In genomic region chr17:60652484-60653247, GRCh38 we compare ENCODE assay signal across 12 cellular contexts. TPM values are rescaled to one million over a fixed set of nuclear protein-coding genes. Genes with fewer than 3 reads are reported as not detected.
DNase-seq lines count a peak whose midpoint lies in the region; ATAC-seq and TF ChIP-seq lines count a peak whose summit lies in the region.
"Had no signal": no experiment of that assay in that cellular context is flagged by ENCODE, and none has a peak within 500 bp of the region (broad histone marks: within the 10 kb centered on the region; RNA-seq: fewer than 3 reads in every experiment).

No MANE protein-coding gene starts in this region.

- TF ChIP-seq CTCF in heart left ventricle (IDR thresholded peaks at IDR 0.05) (no peak), testis (IDR thresholded peaks at IDR 0.05) (no peak), gastrocnemius medialis (IDR thresholded peaks at IDR 0.05 in 4 of 5, conservative IDR thresholded peaks at IDR 0.05 in 1 of 5) (no peak)

- H3K9me3 Mint-ChIP-seq in activated CD4-positive, alpha-beta T cell treated with anti-CD3 and anti-CD28 coated beads for 36 hours (ENCODE audit: low read depth), result no peaks in the 10 kb centered on the region
- H3K9me3 Mint-ChIP-seq in activated CD4-positive, alpha-beta T cell treated with anti-CD3 and anti-CD28 coated beads, Interleukin-2, amount 10 ng/mL, durations not matched to agents 7 days and 5 days, result no peaks in the 10 kb centered on the region
- no peaks in the 10 kb centered on the region for H3K9me3 Mint-ChIP-seq in IgD-negative memory B cell
- no peaks in the 10 kb centered on the region for H3K9me3 Mint-ChIP-seq in stimulated activated memory B cell treated with anti-CD40 and anti-IgM and Interleukin-4, amounts not matched to agents 10 μg/mL and 1 μg/mL and 100 μg/mL, for 72 hours

- no peaks in the 10 kb centered on the region for H3K27me3 ChIP-seq in heart left ventricle
- no peaks in the 10 kb centered on the region for H3K27me3 ChIP-seq in testis
- no peaks in the 10 kb centered on the region for H3K27me3 ChIP-seq in gastrocnemius medialis

- no peak overlapping the region for H3K27ac Mint-ChIP-seq in activated CD4-positive, alpha-beta T cell treated with anti-CD3 and anti-CD28 coated beads for 36 hours
- no peak overlapping the region for H3K27ac Mint-ChIP-seq in activated CD4-positive, alpha-beta T cell treated with anti-CD3 and anti-CD28 coated beads, Interleukin-2, amount 10 ng/mL, durations not matched to agents 7 days and 5 days
- H3K27ac Mint-ChIP-seq in IgD-negative memory B cell, result no peak overlapping the region
- H3K27ac Mint-ChIP-seq in stimulated activated memory B cell treated with anti-CD40 and anti-IgM and Interleukin-4, amounts not matched to agents 10 μg/mL and 1 μg/mL and 100 μg/mL, for 72 hours, result no peak overlapping the region

- peaks cover 0 to 10% (median 0%) of the 10 kb centered on the region in 12 donors for H3K4me1 ChIP-seq in heart left ventricle
- no peaks in the 10 kb centered on the region for H3K4me1 ChIP-seq in testis
- no peaks in the 10 kb centered on the region for H3K4me1 ChIP-seq in gastrocnemius medialis
- H3K4me1 ChIP-seq: A549 had no signal

- DNase-seq in activated CD4-positive, alpha-beta T cell treated with anti-CD3 and anti-CD28 coated beads for 36 hours, result no peak
- no peak for DNase-seq in activated CD4-positive, alpha-beta T cell treated with anti-CD3 and anti-CD28 coated beads, Interleukin-2, amount 10 ng/mL, durations not matched to agents 7 days and 5 days
- no peak for DNase-seq in heart left ventricle
- DNase-seq in testis, result no peak
- no peak for DNase-seq in gastrocnemius medialis
- DNase-seq: activated naive CD4-positive, alpha-beta T cell treated with Interleukin-2 at 50 U/mL for 16 hours; NCI-H1092 treated with DMSO at 0.1 percent for 48 hours had no signal

- H3K4me3 ChIP-seq in heart left ventricle (no peak overlapping the region), testis (no peak overlapping the region), gastrocnemius medialis (no peak overlapping the region)
- H3K4me3 ChIP-seq: A549, lung had no signal

- in situ Hi-C loops in gastrocnemius medialis (cut with MboI; ENCODE audit: low sequenced_read_pairs in 4 of 4), result no loop called here

- peak; percentile 71 for ATAC-seq in activated CD4-positive, alpha-beta T cell treated with anti-CD3 and anti-CD28 coated beads for 36 hours
- peak; percentile 93 for ATAC-seq in HG02623 (IDR thresholded peaks at IDR 0.05; ENCODE audit: unreplicated experiment)
- peak; percentile 93 for ATAC-seq in stimulated activated memory B cell treated with anti-CD40 and anti-IgM and Interleukin-4, amounts not matched to agents 10 μg/mL and 1 μg/mL and 100 μg/mL, for 72 hours
- no peak for ATAC-seq in heart left ventricle
- ATAC-seq in gastrocnemius medialis, result no peak
- ATAC-seq: A549 had no signal

- peaks cover 24% of the 10 kb centered on the region for H3K4me1 Mint-ChIP-seq in activated CD4-positive, alpha-beta T cell treated with anti-CD3 and anti-CD28 coated beads for 36 hours
- H3K4me1 Mint-ChIP-seq in activated CD4-positive, alpha-beta T cell treated with anti-CD3 and anti-CD28 coated beads, Interleukin-2, amount 10 ng/mL, durations not matched to agents 7 days and 5 days, result peaks cover 24% of the 10 kb centered on the region
- H3K4me1 Mint-ChIP-seq in IgD-negative memory B cell, result peaks cover 13 to 29% (median 24%) of the 10 kb centered on the region in 3 donors
- H3K4me1 Mint-ChIP-seq in stimulated activated memory B cell treated with anti-CD40 and anti-IgM and Interleukin-4, amounts not matched to agents 10 μg/mL and 1 μg/mL and 100 μg/mL, for 72 hours, result peaks cover 23% of the 10 kb centered on the region

- CTCF ChIA-PET in activated CD4-positive, alpha-beta T cell treated with anti-CD3 and anti-CD28 coated beads for 36 hours (lab: Charles Lee), result interaction anchor here (0.9 to 2.0 kb wide), 3 partner anchors 12 to 76 kb away, joined by 3 to 8 read pairs (median 4); no protein-coding TSS in a partner anchor
- CTCF ChIA-PET in activated CD4-positive, alpha-beta T cell treated with anti-CD3 and anti-CD28 coated beads, Interleukin-2, amount 10 ng/mL, durations not matched to agents 7 days and 5 days (lab: Charles Lee), result interaction anchor here (1.6 kb wide), 1 partner anchor 14 kb away, joined by 3 read pairs; no protein-coding TSS in a partner anchor

- H3K36me3 ChIP-seq in heart left ventricle (peaks cover 0 to 68% (median 52%) of the 10 kb centered on the region in 9 donors), testis (ENCODE audit: low read depth, missing control alignments) (no peaks in the 10 kb centered on the region), gastrocnemius medialis (peaks cover 0 to 36% of the 10 kb centered on the region in 2 donors)

- TF ChIP-seq POLR2A in heart left ventricle (IDR thresholded peaks at IDR 0.05), result no peak
- TF ChIP-seq POLR2A in testis (IDR thresholded peaks at IDR 0.05), result no peak
- no peak for TF ChIP-seq POLR2A in gastrocnemius medialis (IDR thresholded peaks at IDR 0.05)

- no peaks in the 10 kb centered on the region for H3K27me3 Mint-ChIP-seq in activated CD4-positive, alpha-beta T cell treated with anti-CD3 and anti-CD28 coated beads for 36 hours
- H3K27me3 Mint-ChIP-seq in activated CD4-positive, alpha-beta T cell treated with anti-CD3 and anti-CD28 coated beads, Interleukin-2, amount 10 ng/mL, durations not matched to agents 7 days and 5 days, result no peaks in the 10 kb centered on the region
- no peaks in the 10 kb centered on the region for H3K27me3 Mint-ChIP-seq in IgD-negative memory B cell
- H3K27me3 Mint-ChIP-seq in stimulated activated memory B cell treated with anti-CD40 and anti-IgM and Interleukin-4, amounts not matched to agents 10 μg/mL and 1 μg/mL and 100 μg/mL, for 72 hours, result no peaks in the 10 kb centered on the region

- 89 to 97% (median 95%) methylated on average over 2 of the region's 2 CpGs for WGBS in heart left ventricle, 4 donors
- 83 to 100% methylated on average over 2 of the region's 2 CpGs for WGBS in testis, 2 donors

- H3K27ac ChIP-seq in heart left ventricle (no peak overlapping the region), testis (no peak overlapping the region), gastrocnemius medialis (no peak overlapping the region)
- H3K27ac ChIP-seq: A549 had no signal

- H3K9me3 ChIP-seq in heart left ventricle (no peaks in the 10 kb centered on the region), testis (no peaks in the 10 kb centered on the region), gastrocnemius medialis (no peaks in the 10 kb centered on the region)
- H3K9me3 ChIP-seq: A549 had no signal

- H3K4me3 Mint-ChIP-seq in activated CD4-positive, alpha-beta T cell treated with anti-CD3 and anti-CD28 coated beads for 36 hours, result no peak overlapping the region
- H3K4me3 Mint-ChIP-seq in activated CD4-positive, alpha-beta T cell treated with anti-CD3 and anti-CD28 coated beads, Interleukin-2, amount 10 ng/mL, durations not matched to agents 7 days and 5 days, result no peak overlapping the region
- H3K4me3 Mint-ChIP-seq in IgD-negative memory B cell, result peak overlapping the region in 3 of 4 donors; percentile 16 to 74 (median 40)
- no peak overlapping the region for H3K4me3 Mint-ChIP-seq in stimulated activated memory B cell treated with anti-CD40 and anti-IgM and Interleukin-4, amounts not matched to agents 10 μg/mL and 1 μg/mL and 100 μg/mL, for 72 hours

- H3K36me3 Mint-ChIP-seq in activated CD4-positive, alpha-beta T cell treated with anti-CD3 and anti-CD28 coated beads for 36 hours (ENCODE audit: low read depth), result peaks cover 31% of the 10 kb centered on the region
- peaks cover 36% of the 10 kb centered on the region for H3K36me3 Mint-ChIP-seq in activated CD4-positive, alpha-beta T cell treated with anti-CD3 and anti-CD28 coated beads, Interleukin-2, amount 10 ng/mL, durations not matched to agents 7 days and 5 days (ENCODE audit: low read depth)
- peaks cover 11% of the 10 kb centered on the region for H3K36me3 Mint-ChIP-seq in IgD-negative memory B cell
- H3K36me3 Mint-ChIP-seq in stimulated activated memory B cell treated with anti-CD40 and anti-IgM and Interleukin-4, amounts not matched to agents 10 μg/mL and 1 μg/mL and 100 μg/mL, for 72 hours, result peaks cover 44% of the 10 kb centered on the region

- intact Hi-C loops in activated CD4-positive, alpha-beta T cell treated with anti-CD3 and anti-CD28 coated beads for 36 hours (cut with DNase I, micrococcal nuclease), result no loop called here
- intact Hi-C loops in heart left ventricle (cut with DNase I) (no loop called here), testis (cut with DNase I; ENCODE audit: low total_unique reads) (no loop called here), gastrocnemius medialis (cut with DNase I; ENCODE audit: low total_unique reads) (no loop called here)

- POLR2A ChIA-PET in activated CD4-positive, alpha-beta T cell treated with anti-CD3 and anti-CD28 coated beads for 36 hours (lab: Charles Lee), result no interaction called here
- POLR2A ChIA-PET in activated CD4-positive, alpha-beta T cell treated with anti-CD3 and anti-CD28 coated beads, Interleukin-2, amount 10 ng/mL, durations not matched to agents 7 days and 5 days (lab: Charles Lee), result no interaction called here

RNA-seq across cellular contexts. Expression of gene BCAS3, which starts 25.0 kb away (rescaled TPM):
- 1 to 10 TPM; 7.2 to 7.5 TPM for total RNA-seq in activated CD4-positive, alpha-beta T cell treated with anti-CD3 and anti-CD28 coated beads for 36 hours
- 10 to 100 TPM; 15.5 to 16.4 TPM for total RNA-seq in activated CD4-positive, alpha-beta T cell treated with anti-CD3 and anti-CD28 coated beads, Interleukin-2, amount 10 ng/mL, durations not matched to agents 7 days and 5 days
- polyA plus RNA-seq in IgD-negative memory B cell (23.2 TPM), heart left ventricle (1 to 10 TPM; 4.5 to 6.8 TPM), testis (ENCODE audit: insufficient read depth, low read depth, low replicate concordance) (54.8 TPM)
- total RNA-seq in heart left ventricle (10 to 100 TPM; 10.6 to 23.5 (median 18.3) TPM), testis (10 to 100 TPM; 73.0 to 96.7 TPM), gastrocnemius medialis (10 to 100 TPM; 18.2 to 60.6 (median 23.4) TPM)

RNA-seq across cellular contexts. Expression of gene PPM1D, which starts 52.7 kb away (rescaled TPM):
- total RNA-seq in activated CD4-positive, alpha-beta T cell treated with anti-CD3 and anti-CD28 coated beads for 36 hours, result 1 to 10 TPM; 9.3 to 9.7 TPM
- total RNA-seq in activated CD4-positive, alpha-beta T cell treated with anti-CD3 and anti-CD28 coated beads, Interleukin-2, amount 10 ng/mL, durations not matched to agents 7 days and 5 days, result 10 to 100 TPM; 19.3 to 22.4 TPM
- 13.7 TPM for polyA plus RNA-seq in IgD-negative memory B cell
- 10 to 100 TPM in 2 of 9 donors, 1 to 10 TPM in 7; 6.2 to 11.4 (median 7.7) TPM for total RNA-seq in heart left ventricle
- 1 to 10 TPM; 1.9 to 6.4 TPM for polyA plus RNA-seq in heart left ventricle
- 10 to 100 TPM; 31.5 to 34.9 TPM for total RNA-seq in testis
- polyA plus RNA-seq in testis (ENCODE audit: insufficient read depth, low read depth, low replicate concordance), result 40.7 TPM
- total RNA-seq in gastrocnemius medialis, result 10 to 100 TPM in 1 of 4 donors, 1 to 10 TPM in 3; 4.6 to 11.4 (median 9.2) TPM

Comparison
In these comparisons a context has a peak if more than half of its experiments do, and no peak if none do; other contexts are left out.
1. ATAC-seq: peak in activated CD4-positive, alpha-beta T cell treated with anti-CD3 and anti-CD28 coated beads for 36 hours (single experiment), HG02623 (single experiment) and stimulated activated memory B cell treated with anti-CD40 and anti-IgM and Interleukin-4, amounts not matched to agents 10 μg/mL and 1 μg/mL and 100 μg/mL, for 72 hours (single experiment); none in heart left ventricle (0 of 4) and gastrocnemius medialis (0 of 2).
2. H3K4me3 Mint-ChIP-seq: peak in IgD-negative memory B cell (3 of 4); none in activated CD4-positive, alpha-beta T cell treated with anti-CD3 and anti-CD28 coated beads for 36 hours (single experiment), activated CD4-positive, alpha-beta T cell treated with anti-CD3 and anti-CD28 coated beads, Interleukin-2, amount 10 ng/mL, durations not matched to agents 7 days and 5 days (single experiment) and stimulated activated memory B cell treated with anti-CD40 and anti-IgM and Interleukin-4, amounts not matched to agents 10 μg/mL and 1 μg/mL and 100 μg/mL, for 72 hours (single experiment).